Comparison of ENCODE assay signal across 29 cellular contexts in genomic region chr12:105051981-105052380, GRCh38. TPM values are rescaled to one million over a fixed set of nuclear protein-coding genes. Genes with fewer than 3 reads are reported as not detected.
"Had no signal": no experiment of that assay in that cellular context is flagged by ENCODE, and none has a peak within 500 bp of the region (broad histone marks: within the 10 kb centered on the region; RNA-seq: fewer than 3 reads in every experiment).

No MANE protein-coding gene starts in this region.

- DNase-seq: naive thymus-derived CD4-positive, alpha-beta T cell; natural killer cell; occipital lobe; pancreas; right cardiac atrium; right lobe of liver; spleen; stimulated activated CD4-positive, alpha-beta T cell treated with anti-CD3 and anti-CD28 coated beads, Interleukin-12 subunit alpha, Interleukin-12 subunit beta, amount 100 ng/mL, for 4 hours; stimulated activated CD4-positive, alpha-beta T cell treated with anti-CD3 and anti-CD28 coated beads, Interleukin-1b, Interleukin-23, amount 100 ng/mL, for 48 hours; stimulated activated CD4-positive, alpha-beta T cell treated with anti-CD3 and anti-CD28 coated beads, Interleukin-4, amount 100 ng/mL, for 1 hour; stimulated activated CD4-positive, alpha-beta T cell treated with anti-CD3 and anti-CD28 coated beads, Interleukin-4, amount 100 ng/mL, for 4 hours; stimulated activated CD8-positive, alpha-beta memory T cell treated with anti-CD3 and anti-CD28 coated beads, Interleukin-4, amount 100 ng/mL, for 48 hours; stimulated activated naive CD4-positive, alpha-beta T cell; stimulated activated naive CD8-positive, alpha-beta T cell treated with anti-CD3 and anti-CD28 coated beads, Interleukin-15, amount 100 ng/mL, for 72 hours; stimulated activated naive CD8-positive, alpha-beta T cell treated with anti-CD3 and anti-CD28 coated beads, Interleukin-15, Interleukin-2, amounts not matched to agents 100 U/mL and 50 U/mL, for 24 hours; substantia nigra; testis; tibial artery; transverse colon; upper lobe of right lung; uterus had no signal

- H3K4me3 ChIP-seq: neural progenitor cell, pancreas, prostate gland, right lobe of liver, skin epidermis, smooth muscle cell, spleen, suprapubic skin, testis, tibial artery, transverse colon, upper lobe of right lung, uterus had no signal

- H3K4me3 Mint-ChIP-seq: naive thymus-derived CD4-positive, alpha-beta T cell; natural killer cell; nephron; neural progenitor cell; stimulated activated memory B cell treated with anti-CD40 and anti-IgM and Interleukin-4, amounts not matched to agents 10 μg/mL and 1 μg/mL and 100 μg/mL, for 72 hours; stimulated activated naive CD8-positive, alpha-beta T cell treated with anti-CD3 and anti-CD28 coated beads, Interleukin-15, amount 100 ng/mL, for 72 hours; type B pancreatic cell had no signal

- H3K4me1 Mint-ChIP-seq: natural killer cell had no signal

- H2AFZ ChIP-seq: neural progenitor cell had no signal

- H3K27ac Mint-ChIP-seq: naive thymus-derived CD4-positive, alpha-beta T cell; natural killer cell; stimulated activated memory B cell treated with anti-CD40 and anti-IgM and Interleukin-4, amounts not matched to agents 10 μg/mL and 1 μg/mL and 100 μg/mL, for 72 hours; stimulated activated naive CD8-positive, alpha-beta T cell treated with anti-CD3 and anti-CD28 coated beads, Interleukin-15, amount 100 ng/mL, for 72 hours; type B pancreatic cell had no signal

- H3K27me3 ChIP-seq: neural progenitor cell, pancreas, right lobe of liver, spleen, suprapubic skin, testis, tibial artery, transverse colon, upper lobe of right lung, uterus had no signal

- FAIRE-seq: pancreas had no signal

- H3K9me3 ChIP-seq: pancreas, prostate gland, right lobe of liver, suprapubic skin, testis, upper lobe of right lung, uterus had no signal

- H3K4me2 ChIP-seq: neural progenitor cell, smooth muscle cell had no signal

- H3K36me3 ChIP-seq: neural progenitor cell, prostate gland, right lobe of liver, uterus had no signal

- H3K4me1 ChIP-seq: neural progenitor cell, prostate gland, right lobe of liver, testis, tibial artery, upper lobe of right lung, uterus had no signal

- H3K27me3 Mint-ChIP-seq: stimulated activated memory B cell treated with anti-CD40 and anti-IgM and Interleukin-4, amounts not matched to agents 10 μg/mL and 1 μg/mL and 100 μg/mL, for 72 hours; stimulated activated naive CD8-positive, alpha-beta T cell treated with anti-CD3 and anti-CD28 coated beads, Interleukin-15, amount 100 ng/mL, for 72 hours; type B pancreatic cell had no signal

- H3K36me3 Mint-ChIP-seq: natural killer cell, neural progenitor cell, type B pancreatic cell had no signal

- H3K9me3 Mint-ChIP-seq: natural killer cell, type B pancreatic cell had no signal

- H3K9ac ChIP-seq: neural progenitor cell had no signal

- H3K27ac ChIP-seq: neural progenitor cell, pancreas, prostate gland, right lobe of liver, skin epidermis, spleen, suprapubic skin, testis, tibial artery, transverse colon, upper lobe of right lung, uterus had no signal

RNA-seq across cellular contexts. Expression of gene ALDH1L2, which starts 32.3 kb away (rescaled TPM):
- polyA plus RNA-seq: naive thymus-derived CD4-positive, alpha-beta T cell had no signal
